In the genomic region with DNA sequence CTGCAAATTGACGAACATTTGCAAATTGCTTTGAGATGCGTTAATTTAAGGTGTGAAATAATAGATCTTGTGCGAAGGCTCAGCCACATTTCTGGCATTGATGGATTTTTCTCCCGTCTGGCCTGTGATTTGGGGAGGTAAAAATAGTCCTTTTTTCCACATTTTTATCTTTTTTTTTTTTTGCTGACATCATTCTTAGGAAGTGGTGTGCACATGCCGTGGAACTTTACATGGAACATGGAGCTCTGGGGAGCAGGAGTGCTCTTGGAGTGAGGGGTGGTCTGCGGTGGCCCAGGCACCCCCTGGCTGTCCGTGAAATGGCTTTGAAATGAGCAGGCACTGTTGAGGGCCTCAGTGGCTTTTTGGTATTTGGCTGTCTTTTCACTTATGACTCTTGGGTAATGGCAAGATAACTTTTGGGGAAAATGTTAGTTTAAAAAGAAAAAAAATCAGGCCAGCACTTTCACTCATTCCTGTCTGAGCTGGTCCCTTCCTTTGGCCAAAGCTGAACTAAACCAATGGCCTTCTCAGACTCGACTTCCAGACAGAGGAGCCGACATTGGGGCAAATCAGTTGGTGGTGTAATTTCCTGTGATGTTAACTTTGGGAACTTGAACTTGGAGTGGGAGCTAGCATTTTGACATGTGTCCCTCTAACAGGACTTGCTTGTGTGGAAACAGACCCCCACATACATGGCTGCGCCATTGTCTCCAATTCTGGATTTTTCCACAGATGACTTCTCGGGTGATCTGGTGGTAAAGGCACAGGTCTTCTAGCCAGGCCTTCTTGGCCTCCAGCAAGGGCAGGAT, we compare ENCODE assay signal across 9 cellular contexts. TPM values are rescaled to one million over a fixed set of nuclear protein-coding genes. Genes with fewer than 3 reads are reported as not detected.
DNase-seq lines count a peak whose midpoint lies in the region; ATAC-seq and TF ChIP-seq lines count a peak whose summit lies in the region.
"Had no signal": no experiment of that assay in that cellular context is flagged by ENCODE, and none has a peak within 500 bp of the region (broad histone marks: within the 10 kb centered on the region; RNA-seq: fewer than 3 reads in every experiment).

No MANE protein-coding gene starts in this region.

- ATAC-seq in HG02642 (IDR thresholded peaks at IDR 0.05; ENCODE audit: poor library complexity, unreplicated experiment) = no peak
- no peak for ATAC-seq in GM18907 (IDR thresholded peaks at IDR 0.05; ENCODE audit: unreplicated experiment)

- POLR2A ChIA-PET in OCI-LY7 (lab: Charles Lee) = no interaction called here

- CTCF ChIA-PET in OCI-LY7 (lab: Charles Lee; ENCODE audit: unreplicated experiment) = no interaction called here

- DNase-seq in OCI-LY7 (ENCODE audit: low spot score) (no peak), epithelial cell of proximal tubule (ENCODE audit: low read depth) (no peak), neural progenitor cell (ENCODE audit: low spot score) (no peak), midbrain (lab: John Stamatoyannopoulos, UW) (no peak), HUDEP-2 (lab: John Stamatoyannopoulos, UW; ENCODE audit: unreplicated experiment in 76 of 76) (no peak)
- DNase-seq: NCI-H1105 had no signal

- peak overlapping the region; percentile 14 for H3K4me3 Mint-ChIP-seq in neural progenitor cell

- H3K9me3 ChIP-seq in OCI-LY7 (ENCODE audit: low read length) (no peaks in the 10 kb centered on the region), neural progenitor cell (ENCODE audit: low read depth) (no peaks in the 10 kb centered on the region)

- H3K9ac ChIP-seq in neural progenitor cell = no peak overlapping the region

- H3K9me3 Mint-ChIP-seq in neural progenitor cell = no peaks in the 10 kb centered on the region

- H3K79me2 ChIP-seq in ACC112 (ENCODE audit: control insufficient read depth, insufficient read depth, low read length, unreplicated experiment) (peaks cover 89% of the 10 kb centered on the region), OCI-LY7 (ENCODE audit: insufficient read depth, low read depth, low read length) (peaks cover 31% of the 10 kb centered on the region; the same call in 1 of the 2 replicates), neural progenitor cell (ENCODE audit: low read depth) (peaks cover 42% of the 10 kb centered on the region)

- H3K27ac Mint-ChIP-seq in neural progenitor cell = peak overlapping the region; percentile 89

- intact Hi-C loops in OCI-LY7 (cut with micrococcal nuclease; ENCODE audit: unreplicated experiment) = no loop called here

- no peaks in the 10 kb centered on the region for H3K27me3 Mint-ChIP-seq in neural progenitor cell (ENCODE audit: insufficient read depth, low read depth)

- H2AFZ ChIP-seq in ACC112 (ENCODE audit: low read length, unreplicated experiment) (no peak overlapping the region), OCI-LY7 (ENCODE audit: low read length) (no peak overlapping the region), neural progenitor cell (replicated peaks) (no peak overlapping the region)

- H3K36me3 Mint-ChIP-seq in neural progenitor cell = no peaks in the 10 kb centered on the region

- H3K4me1 ChIP-seq in ACC112 (ENCODE audit: control insufficient read depth, insufficient read depth, low read length, unreplicated experiment) (peaks cover 66% of the 10 kb centered on the region), OCI-LY7 (ENCODE audit: insufficient read depth, low read length, poor library complexity, severe bottlenecking) (peaks cover 93% of the 10 kb centered on the region), neural progenitor cell (peaks cover 31% of the 10 kb centered on the region)

- H3F3A ChIP-seq in neural progenitor cell (ENCODE audit: low read depth) = peaks cover 34% of the 10 kb centered on the region

- H3K4me2 ChIP-seq in OCI-LY7 (ENCODE audit: low read length) = peak overlapping the region; percentile 56
- H3K4me2 ChIP-seq in neural progenitor cell = peak overlapping the region; percentile 56

- H3K4me3 ChIP-seq in ACC112 (ENCODE audit: low read depth, low read length) = peak overlapping the region; percentile 76
- peak overlapping the region; percentile 3 for H3K4me3 ChIP-seq in OCI-LY7 (ENCODE audit: low read depth, low read length, poor library complexity, severe bottlenecking)
- H3K4me3 ChIP-seq in epithelial cell of proximal tubule (ENCODE audit: low read depth, low read length) = peak overlapping the region; percentile 35
- no peak overlapping the region for H3K4me3 ChIP-seq in neural progenitor cell

- no TSS peak for BruUV-seq in OCI-LY7 (replicated peaks; lab: Mats Ljungman, UMichigan)

- peaks cover 69% of the 10 kb centered on the region for H3K4me1 Mint-ChIP-seq in neural progenitor cell

- H3K9me2 ChIP-seq in OCI-LY7 (ENCODE audit: insufficient read depth, low read length) = no peaks in the 10 kb centered on the region

- H3K36me3 ChIP-seq in ACC112 (ENCODE audit: insufficient read depth, low read length) = no peaks in the 10 kb centered on the region; the same call in 1 of the 2 replicates
- no peaks in the 10 kb centered on the region for H3K36me3 ChIP-seq in OCI-LY7 (ENCODE audit: insufficient read depth, low read length)
- no peaks in the 10 kb centered on the region for H3K36me3 ChIP-seq in neural progenitor cell

- H3K27ac ChIP-seq in ACC112 (ENCODE audit: low read depth, low read length) (peak overlapping the region; percentile 75), OCI-LY7 (ENCODE audit: low read depth, low read length, poor library complexity, severe bottlenecking) (no peak overlapping the region), neural progenitor cell (no peak overlapping the region)

- H4K20me1 ChIP-seq in OCI-LY7 (ENCODE audit: insufficient read depth, low read length) = peaks cover 8% of the 10 kb centered on the region; the same call in 1 of the 2 replicates
- H4K20me1 ChIP-seq in neural progenitor cell (ENCODE audit: low read depth) = peaks cover 43% of the 10 kb centered on the region

- TF ChIP-seq CTCF in OCI-LY7 (conservative IDR thresholded peaks at IDR 0.05; ENCODE audit: low read length) (no peak), epithelial cell of proximal tubule (conservative IDR thresholded peaks at IDR 0.05; ENCODE audit: low read depth, low read length) (no peak), neural progenitor cell (IDR thresholded peaks at IDR 0.05) (no peak)

- H3K27me3 ChIP-seq in ACC112 (ENCODE audit: insufficient read depth, low read length) = no peaks in the 10 kb centered on the region
- no peaks in the 10 kb centered on the region for H3K27me3 ChIP-seq in neural progenitor cell

RNA-seq across cellular contexts. Expression of a gene that starts 4.2 kb away (rescaled TPM):
- total RNA-seq in OCI-LY7 (2014; rRNA removed; shearing (Covaris generic)) = 4.4 and 5.6 TPM in 2 replicates
- total RNA-seq in OCI-LY7 (2022) (12.1 and 16.4 TPM in 2 replicates), epithelial cell of proximal tubule (23.5 and 38.0 TPM in 2 replicates), neural progenitor cell (ENCODE audit: low replicate concordance) (18.5 and 21.2 TPM in 2 replicates)
